ENCODE assay signal across 8 cellular contexts in the genomic region with DNA sequence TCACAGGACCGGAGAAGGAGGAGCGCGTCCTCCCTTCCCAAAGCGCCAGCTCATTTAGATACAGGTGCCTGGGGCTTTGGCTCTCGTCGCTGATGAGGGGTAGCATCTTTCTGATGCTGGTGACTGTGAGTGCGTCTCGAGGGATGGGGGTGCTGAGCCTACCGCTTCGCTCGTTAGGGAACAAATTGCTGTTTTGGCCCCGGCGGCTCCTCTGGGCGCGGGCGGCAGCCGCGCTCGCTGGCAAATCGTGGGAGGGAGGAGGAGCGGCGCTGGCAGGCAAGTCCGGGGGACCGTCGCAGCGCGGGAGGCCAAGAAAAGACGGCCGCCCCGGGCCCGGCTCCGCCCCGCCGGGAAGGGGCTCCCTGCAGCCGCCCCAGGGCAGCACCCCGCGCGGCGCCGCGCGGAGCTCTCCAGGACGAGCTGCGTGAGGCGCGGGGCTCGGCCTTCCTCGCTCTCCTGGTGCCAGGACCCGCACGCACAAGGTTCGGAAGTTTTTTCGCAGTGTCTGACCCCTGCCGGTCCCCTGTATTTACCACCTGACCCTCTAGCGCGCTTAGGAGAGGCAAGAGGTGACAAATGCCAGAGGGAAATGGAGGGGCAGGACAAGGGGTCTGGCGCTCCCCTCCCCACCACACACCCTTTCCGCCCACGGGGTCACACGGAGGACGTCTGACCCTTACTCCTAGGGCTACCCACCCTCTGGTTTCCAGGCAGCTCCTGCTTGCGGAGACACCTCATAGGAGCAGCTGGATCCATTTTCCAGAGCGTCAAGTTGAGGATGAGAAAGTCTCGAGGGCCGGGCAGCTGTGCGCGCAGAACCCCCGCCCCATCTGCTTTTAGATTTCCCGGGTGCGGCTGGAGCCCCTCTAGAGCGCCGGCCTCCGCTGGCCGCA. TPM values are rescaled to one million over a fixed set of nuclear protein-coding genes. Genes with fewer than 3 reads are reported as not detected.
DNase-seq lines count a peak whose midpoint lies in the region; ATAC-seq, FAIRE-seq and TF ChIP-seq lines count a peak whose summit lies in the region.

No MANE protein-coding gene starts in this region.

- no TSS peak for BruUV-seq in endothelial cell of umbilical vein (replicated peaks; lab: Mats Ljungman, UMichigan)

- no peaks in the 10 kb centered on the region for H3K9me3 ChIP-seq in BE2C
- H3K9me3 ChIP-seq in endothelial cell of umbilical vein (replicated peaks; ENCODE audit: control insufficient read depth, insufficient read depth, low read length), result no peaks in the 10 kb centered on the region
- no peaks in the 10 kb centered on the region for H3K9me3 ChIP-seq in aorta (ENCODE audit: control insufficient read depth, low read length)

- no peaks in the 10 kb centered on the region for H3K9me1 ChIP-seq in endothelial cell of umbilical vein (replicated peaks; ENCODE audit: control insufficient read depth, extremely low read depth, insufficient read depth, low read length)

- H3K4me3 Mint-ChIP-seq in WTC11 (peak overlapping the region; percentile 74), nephron (peak overlapping the region; percentile 80 to 82 (median 81))

- WGBS in aorta, 2 donors, result 1% methylated on average over 58 to 73 of the region's 73 CpGs

- H3K4me1 Mint-ChIP-seq in WTC11 (peaks cover 25% of the 10 kb centered on the region), nephron (peaks cover 24% of the 10 kb centered on the region)

- H3K27ac ChIP-seq in endothelial cell of umbilical vein (ENCODE audit: insufficient read depth, low read depth, low read length), result no peak overlapping the region
- no peak overlapping the region for H3K27ac ChIP-seq in aorta (ENCODE audit: low read depth in 1 of 2, low read length in 2 of 2)

- H3K4me3 ChIP-seq in BE2C (ENCODE audit: low read depth, low read length), result peak overlapping the region; percentile 42
- H3K4me3 ChIP-seq in endothelial cell of umbilical vein (replicated peaks in 1 of 3; ENCODE audit: insufficient read depth in 1 of 3, low read depth in 1 of 3, low read length in 3 of 3), result no peak overlapping the region
- H3K4me3 ChIP-seq in aorta (ENCODE audit: low read length in 2 of 2), result peak overlapping the region; percentile 37 to 44

- H3K9ac ChIP-seq in endothelial cell of umbilical vein (replicated peaks; ENCODE audit: extremely low read depth, insufficient read depth, low read length), result no peak overlapping the region

- TF ChIP-seq POLR2A in endothelial cell of umbilical vein (IDR thresholded peaks at IDR 0.05; ENCODE audit: low read depth, low read length), result no peak
- no peak for TF ChIP-seq POLR2A in H54 (IDR thresholded peaks at IDR 0.05; ENCODE audit: low read depth, low read length)

- CTCF ChIA-PET in WTC11 (lab: Charles Lee), result interaction anchor here (0.6 to 4.7 kb wide), 17 partner anchors 10 to 243 kb away, joined by 3 to 26 read pairs (median 6); partner anchors contain the start of genes PRPF40B, PRPH and SPATS2
- CTCF ChIA-PET in endothelial cell of umbilical vein (lab: Charles Lee), result interaction anchor here (1.0 to 7.0 kb wide), 6 partner anchors 15 to 196 kb away, joined by 3 to 43 read pairs (median 4); partner anchors contain the start of gene DNAJC22

- H3K36me3 ChIP-seq in BE2C, result no peaks in the 10 kb centered on the region
- H3K36me3 ChIP-seq in endothelial cell of umbilical vein (ENCODE audit: control insufficient read depth in 2 of 2, extremely low read depth in 1 of 2, insufficient read depth in 2 of 2, low read length in 2 of 2), result no peaks in the 10 kb centered on the region
- H3K36me3 ChIP-seq in aorta (ENCODE audit: control insufficient read depth in 1 of 2, insufficient read depth in 2 of 2, low read length in 1 of 2), result no peaks in the 10 kb centered on the region

- TF ChIP-seq CTCF in BE2C (IDR thresholded peaks at IDR 0.05; ENCODE audit: low read depth, low read length) (peak; percentile 22; the same call in 1 of the 2 replicates), WTC11 (IDR thresholded peaks at IDR 0.05) (no peak), endothelial cell of umbilical vein (IDR thresholded peaks at IDR 0.05; ENCODE audit: extremely low read depth in 1 of 2, insufficient read depth in 1 of 2, low read depth in 1 of 2, low read length in 2 of 2) (no peak), nephron (IDR thresholded peaks at IDR 0.05; ENCODE audit: unreplicated experiment in 3 of 3) (no peak)

- H3K27ac Mint-ChIP-seq in WTC11, result no peak overlapping the region
- no peak overlapping the region for H3K27ac Mint-ChIP-seq in nephron

- intact Hi-C loops in endothelial cell of umbilical vein (cut with micrococcal nuclease), result no loop called here
- intact Hi-C loops in aorta (cut with DNase I), result no loop called here

- H3K27me3 Mint-ChIP-seq in WTC11 (ENCODE audit: low read depth) (peaks cover 84% of the 10 kb centered on the region), nephron (ENCODE audit: low read depth) (peaks cover 77% of the 10 kb centered on the region)

- dilution Hi-C loops in endothelial cell of umbilical vein (cut with MboI; ENCODE audit: extremely low pct_ligation_motif_present, low sequenced_read_pairs), result no loop called here

- ATAC-seq in HG02759 (IDR thresholded peaks at IDR 0.05; ENCODE audit: unreplicated experiment) (peak; percentile 7), WTC11 (peak; percentile 39), aorta (ENCODE audit: low FRiP score) (no peak)

- H3K9me3 Mint-ChIP-seq in WTC11, result no peaks in the 10 kb centered on the region
- H3K9me3 Mint-ChIP-seq in nephron, result no peaks in the 10 kb centered on the region

- peak overlapping the region; percentile 13 for H3K4me2 ChIP-seq in endothelial cell of umbilical vein (ENCODE audit: insufficient read depth, low read length)

- FAIRE-seq in endothelial cell of umbilical vein (lab: Jason Lieb, UNC) (no peak), H54 (lab: Jason Lieb, UNC) (no peak)

- H3K79me2 ChIP-seq in endothelial cell of umbilical vein (ENCODE audit: control insufficient read depth, insufficient read depth, low read length), result no peaks in the 10 kb centered on the region

- DNase-seq in BE2C, result no peak
- DNase-seq in WTC11 (ENCODE audit: low spot score), result no peak
- no peak for DNase-seq in endothelial cell of umbilical vein (ENCODE audit: low read depth, low spot score)
- DNase-seq in aorta, result peak in 1 of 2 donors; percentile 80
- no peak for DNase-seq in effector CD8-positive, alpha-beta T cell (lab: John Stamatoyannopoulos, UW)
- DNase-seq in H54 (ENCODE audit: insufficient read length, low spot score), result no peak

- POLR2A ChIA-PET in WTC11 (lab: Charles Lee) (interaction anchor here (0.6 kb wide), 1 partner anchor 214 kb away, joined by 3 read pairs; no protein-coding TSS in a partner anchor), endothelial cell of umbilical vein (lab: Charles Lee) (no interaction called here)

- H3K36me3 Mint-ChIP-seq in WTC11, result no peaks in the 10 kb centered on the region
- H3K36me3 Mint-ChIP-seq in nephron (ENCODE audit: low read depth), result no peaks in the 10 kb centered on the region

- H3K27me3 ChIP-seq in BE2C (peaks cover 31% of the 10 kb centered on the region), endothelial cell of umbilical vein (ENCODE audit: control insufficient read depth in 2 of 2, insufficient read depth in 2 of 2, low read length in 2 of 2) (peaks cover 20 to 35% of the 10 kb centered on the region in 2 experiments), aorta (ENCODE audit: control insufficient read depth in 1 of 2, insufficient read depth in 2 of 2, low read length in 1 of 2) (no peaks in the 10 kb centered on the region)

- H4K20me1 ChIP-seq in endothelial cell of umbilical vein (replicated peaks; ENCODE audit: control insufficient read depth, extremely low read depth, insufficient read depth, low read length), result no peaks in the 10 kb centered on the region

- peaks cover 2% of the 10 kb centered on the region; the same call in 1 of the 2 replicates for H3K4me1 ChIP-seq in BE2C
- H3K4me1 ChIP-seq in endothelial cell of umbilical vein (ENCODE audit: control insufficient read depth, extremely low read depth, insufficient read depth, low read length), result peaks cover 8% of the 10 kb centered on the region
- H3K4me1 ChIP-seq in aorta (ENCODE audit: control insufficient read depth in 1 of 2, insufficient read depth in 2 of 2, low read length in 2 of 2), result peaks cover 0 to 2% of the 10 kb centered on the region in 2 donors

- no peak overlapping the region for H2AFZ ChIP-seq in endothelial cell of umbilical vein (ENCODE audit: low read depth, low read length)

TF ChIP-seq in WTC11, 78 proteins besides CTCF, POLR2A, EP300 and RAD21 (continues in another document):
- TF ChIP-seq OVOL2 (CRISPR knock-in tag; IDR thresholded peaks at IDR 0.05; ENCODE audit: borderline replicate concordance), result no peak

RNA-seq across cellular contexts. Expression of gene KCNH3, which starts 0.9 kb away (rescaled TPM):
- polyA plus RNA-seq in BE2C (2012; ENCODE audit: insufficient read depth, insufficient read length, low read depth), result 0.52 TPM
- total RNA-seq in WTC11 (2021) (0.27 to 0.44 TPM (median 0.44 TPM) in 3 replicates), endothelial cell of umbilical vein (0.13 and 0.18 TPM in 2 replicates), aorta (1 to 10 TPM in 1 of 2 donors, under 1 TPM in 1; 0.10 to 1.7 TPM)
- polyA plus RNA-seq in endothelial cell of umbilical vein (0.13 and 0.14 TPM in 2 replicates), aorta (1 to 10 TPM in 1 of 2 donors, under 1 TPM in 1; 0.31 to 1.5 TPM)
- polyA plus RNA-seq in endothelial cell of umbilical vein (2011; cell fraction: cytosol; rRNA removed), result 0.14 and 0.18 TPM in 2 replicates
- polyA plus RNA-seq in endothelial cell of umbilical vein (2011; cell fraction: nucleus; rRNA removed), result 0.37 and 0.43 TPM in 2 replicates
- 0.05 and 0.25 TPM in 2 replicates for polyA plus RNA-seq in endothelial cell of umbilical vein (2012)
- polyA minus RNA-seq in endothelial cell of umbilical vein, result 0.06 and 0.07 TPM in 2 replicates
- polyA minus RNA-seq in endothelial cell of umbilical vein (2011; cell fraction: cytosol; rRNA and poly(A)+ RNA removed), result not detected
- 0.14 TPM in 1 of 2 replicates, not detected in the other for polyA minus RNA-seq in endothelial cell of umbilical vein (2011; cell fraction: nucleus; rRNA and poly(A)+ RNA removed)

RNA-seq across cellular contexts. Expression of gene MCRS1, which starts 30.0 kb away (rescaled TPM):
- polyA plus RNA-seq in BE2C (2012; ENCODE audit: insufficient read depth, insufficient read length, low read depth), result 104 TPM
- total RNA-seq in WTC11 (2021) (94.8 to 105 TPM (median 96.5 TPM) in 3 replicates), endothelial cell of umbilical vein (71.1 and 78.5 TPM in 2 replicates), aorta (10 to 100 TPM; 34.7 to 44.0 TPM)
- polyA plus RNA-seq in endothelial cell of umbilical vein (99.3 and 110 TPM in 2 replicates), aorta (10 to 100 TPM; 27.5 to 99.2 TPM)
- 86.8 and 92.2 TPM in 2 replicates for polyA plus RNA-seq in endothelial cell of umbilical vein (2011; cell fraction: cytosol; rRNA removed)
- polyA plus RNA-seq in endothelial cell of umbilical vein (2011; cell fraction: nucleus; rRNA removed), result 211 and 229 TPM in 2 replicates
- polyA plus RNA-seq in endothelial cell of umbilical vein (2012), result 50.6 and 53.8 TPM in 2 replicates
- 92.6 and 97.7 TPM in 2 replicates for polyA minus RNA-seq in endothelial cell of umbilical vein
- 54.7 TPM for polyA minus RNA-seq in endothelial cell of umbilical vein (2011; cell fraction: cytosol; rRNA and poly(A)+ RNA removed)
- 36.2 and 43.6 TPM in 2 replicates for polyA minus RNA-seq in endothelial cell of umbilical vein (2011; cell fraction: nucleus; rRNA and poly(A)+ RNA removed)

Comparison
In these comparisons a context has a peak if more than half of its experiments do, and no peak if none do; other contexts are left out.
1. H3K4me3 ChIP-seq: peak in BE2C (single experiment) and aorta (2 of 2); none in endothelial cell of umbilical vein (0 of 3).